Comparison of ENCODE assay signal across 9 cellular contexts in the genomic region with DNA sequence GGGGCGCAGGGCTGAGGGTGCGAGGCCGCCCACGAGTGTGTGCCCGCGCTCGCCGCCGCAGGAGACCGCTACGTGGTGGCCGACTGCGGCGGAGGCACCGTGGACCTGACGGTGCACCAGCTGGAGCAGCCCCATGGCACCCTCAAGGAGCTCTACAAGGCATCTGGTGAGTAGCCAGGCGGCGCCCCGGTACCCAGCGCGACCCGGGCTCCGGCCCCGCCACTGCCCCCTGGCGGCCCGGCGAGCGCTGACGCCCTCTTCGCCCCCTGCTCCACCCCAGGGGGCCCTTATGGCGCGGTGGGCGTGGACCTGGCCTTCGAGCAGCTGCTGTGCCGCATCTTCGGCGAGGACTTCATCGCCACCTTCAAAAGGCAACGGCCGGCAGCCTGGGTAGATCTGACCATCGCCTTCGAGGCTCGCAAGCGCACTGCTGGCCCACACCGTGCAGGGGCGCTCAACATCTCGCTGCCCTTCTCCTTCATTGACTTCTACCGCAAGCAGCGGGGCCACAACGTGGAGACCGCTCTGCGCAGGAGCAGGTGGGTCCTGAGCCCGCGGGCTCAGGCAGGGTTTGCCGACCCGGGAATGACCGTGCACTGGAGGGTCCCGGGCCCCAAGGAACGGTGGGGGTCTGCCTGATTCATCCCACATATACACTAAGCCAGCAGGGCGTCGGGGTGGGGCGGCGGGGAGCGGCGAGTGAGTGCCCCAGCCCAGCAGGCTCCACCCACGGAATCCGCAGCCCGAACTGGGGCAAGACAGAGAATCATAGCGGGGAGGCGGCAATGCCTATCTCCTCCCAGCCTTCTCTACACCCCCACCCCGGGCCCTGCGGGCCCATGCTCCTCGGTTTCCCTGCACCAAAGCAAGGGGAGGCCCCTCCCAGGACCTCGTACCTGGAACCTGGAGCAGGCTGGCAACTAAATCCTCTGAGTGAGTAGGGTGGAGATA. TPM values are rescaled to one million over a fixed set of nuclear protein-coding genes. Genes with fewer than 3 reads are reported as not detected.
DNase-seq lines count a peak whose midpoint lies in the region; ATAC-seq and FAIRE-seq lines count a peak whose summit lies in the region.
"Had no signal": no experiment of that assay in that cellular context is flagged by ENCODE, and none has a peak within 500 bp of the region (broad histone marks: within the 10 kb centered on the region; RNA-seq: fewer than 3 reads in every experiment).

No MANE protein-coding gene starts in this region.

- no peak for FAIRE-seq in RCC 7860 (lab: Jason Lieb, UNC)

- H3K4me1 Mint-ChIP-seq in activated CD4-positive, alpha-beta memory T cell treated with anti-CD3 and anti-CD28 coated beads, Interleukin-2, amount 10 ng/mL, durations not matched to agents 7 days and 5 days = peaks cover 19% of the 10 kb centered on the region

- DNase-seq in Caki2 (ENCODE audit: low read depth) (peak; percentile 49), HuH-7.5 (ENCODE audit: low spot score) (peak; percentile 96), glomerular visceral epithelial cell (ENCODE audit: extremely low spot score) (peak; percentile 66), retina (peak; percentile 91), RCC 7860 (ENCODE audit: low spot score) (no peak)
- peak; percentile 47 for DNase-seq in activated CD4-positive, alpha-beta memory T cell treated with anti-CD3 and anti-CD28 coated beads, Interleukin-2, amount 10 ng/mL, durations not matched to agents 7 days and 5 days
- no peak for DNase-seq in effector CD8-positive, alpha-beta T cell (lab: John Stamatoyannopoulos, UW)

- no peaks in the 10 kb centered on the region for H3K27me3 Mint-ChIP-seq in activated CD4-positive, alpha-beta memory T cell treated with anti-CD3 and anti-CD28 coated beads, Interleukin-2, amount 10 ng/mL, durations not matched to agents 7 days and 5 days

- H3K36me3 Mint-ChIP-seq in activated CD4-positive, alpha-beta memory T cell treated with anti-CD3 and anti-CD28 coated beads, Interleukin-2, amount 10 ng/mL, durations not matched to agents 7 days and 5 days (ENCODE audit: low read depth) = no peaks in the 10 kb centered on the region

- in situ Hi-C loops in Caki2 (cut with HindIII; ENCODE audit: low pct_unique_long_range_greater_than_20kb, low sequenced_read_pairs) = no loop called here

- no peak overlapping the region for H3K27ac Mint-ChIP-seq in activated CD4-positive, alpha-beta memory T cell treated with anti-CD3 and anti-CD28 coated beads, Interleukin-2, amount 10 ng/mL, durations not matched to agents 7 days and 5 days

- no peaks in the 10 kb centered on the region for H3K9me3 Mint-ChIP-seq in activated CD4-positive, alpha-beta memory T cell treated with anti-CD3 and anti-CD28 coated beads, Interleukin-2, amount 10 ng/mL, durations not matched to agents 7 days and 5 days

- POLR2A ChIA-PET in activated CD4-positive, alpha-beta memory T cell treated with anti-CD3 and anti-CD28 coated beads, Interleukin-2, amount 10 ng/mL, durations not matched to agents 7 days and 5 days (lab: Charles Lee) = interaction anchor here (1.5 kb wide), 1 partner anchor 70 kb away, joined by 3 read pairs; a partner anchor contains a TSS

- H3K4me3 Mint-ChIP-seq in activated CD4-positive, alpha-beta memory T cell treated with anti-CD3 and anti-CD28 coated beads, Interleukin-2, amount 10 ng/mL, durations not matched to agents 7 days and 5 days = no peak overlapping the region

- ATAC-seq in HG03108 (IDR thresholded peaks at IDR 0.05; ENCODE audit: unreplicated experiment) = no peak

- CTCF ChIA-PET in activated CD4-positive, alpha-beta memory T cell treated with anti-CD3 and anti-CD28 coated beads, Interleukin-2, amount 10 ng/mL, durations not matched to agents 7 days and 5 days (lab: Charles Lee) = interaction anchor here (0.5 to 6.3 kb wide), 13 partner anchors 10 to 190 kb away, joined by 3 to 43 read pairs (median 4); a partner anchor contains a TSS

RNA-seq across cellular contexts. Expression of a gene that starts 17.5 kb away (rescaled TPM):
- not detected in 2 replicates for total RNA-seq in Caki2 (2014; rRNA removed; shearing (Covaris generic); ENCODE audit: low replicate concordance)
- total RNA-seq in activated CD4-positive, alpha-beta memory T cell treated with anti-CD3 and anti-CD28 coated beads, Interleukin-2, amount 10 ng/mL, durations not matched to agents 7 days and 5 days = under 1 TPM in 1 of 2 experiments, not detected in 1; 0.08 TPM

RNA-seq across cellular contexts. Expression of a gene that starts 17.6 kb away (rescaled TPM):
- 70.6 and 73.8 TPM in 2 replicates for total RNA-seq in Caki2 (2014; rRNA removed; shearing (Covaris generic); ENCODE audit: low replicate concordance)
- 10 to 100 TPM; 20.7 to 23.4 TPM for total RNA-seq in activated CD4-positive, alpha-beta memory T cell treated with anti-CD3 and anti-CD28 coated beads, Interleukin-2, amount 10 ng/mL, durations not matched to agents 7 days and 5 days

RNA-seq across cellular contexts. Expression of a gene that starts 31.3 kb away (rescaled TPM):
- total RNA-seq in Caki2 (2014; rRNA removed; shearing (Covaris generic); ENCODE audit: low replicate concordance) = 0.54 and 3.5 TPM in 2 replicates
- not detected for total RNA-seq in activated CD4-positive, alpha-beta memory T cell treated with anti-CD3 and anti-CD28 coated beads, Interleukin-2, amount 10 ng/mL, durations not matched to agents 7 days and 5 days

RNA-seq across cellular contexts. Expression of a gene that starts 36.6 kb away (rescaled TPM):
- 101 and 105 TPM in 2 replicates for total RNA-seq in Caki2 (2014; rRNA removed; shearing (Covaris generic); ENCODE audit: low replicate concordance)
- 10 to 100 TPM; 67.0 to 68.0 TPM for total RNA-seq in activated CD4-positive, alpha-beta memory T cell treated with anti-CD3 and anti-CD28 coated beads, Interleukin-2, amount 10 ng/mL, durations not matched to agents 7 days and 5 days

RNA-seq across cellular contexts. Expression of a gene that starts 37.6 kb away (rescaled TPM):
- total RNA-seq in Caki2 (2014; rRNA removed; shearing (Covaris generic); ENCODE audit: low replicate concordance) = not detected in 2 replicates
- under 1 TPM in 1 of 2 experiments, not detected in 1; 0.03 TPM for total RNA-seq in activated CD4-positive, alpha-beta memory T cell treated with anti-CD3 and anti-CD28 coated beads, Interleukin-2, amount 10 ng/mL, durations not matched to agents 7 days and 5 days
- total RNA-seq: dermis microvascular lymphatic vessel endothelial cell had no signal

Comparison
In these comparisons a context has a peak if more than half of its experiments do, and no peak if none do; other contexts are left out.
1. DNase-seq: peak in Caki2 (single experiment), HuH-7.5 (single experiment), activated CD4-positive, alpha-beta memory T cell treated with anti-CD3 and anti-CD28 coated beads, Interleukin-2, amount 10 ng/mL, durations not matched to agents 7 days and 5 days (single experiment), glomerular visceral epithelial cell (single experiment) and retina (single experiment); none in RCC 7860 (single experiment) and effector CD8-positive, alpha-beta T cell (single experiment).